Comparison of ENCODE assay signal across 7 cellular contexts in the genomic region with DNA sequence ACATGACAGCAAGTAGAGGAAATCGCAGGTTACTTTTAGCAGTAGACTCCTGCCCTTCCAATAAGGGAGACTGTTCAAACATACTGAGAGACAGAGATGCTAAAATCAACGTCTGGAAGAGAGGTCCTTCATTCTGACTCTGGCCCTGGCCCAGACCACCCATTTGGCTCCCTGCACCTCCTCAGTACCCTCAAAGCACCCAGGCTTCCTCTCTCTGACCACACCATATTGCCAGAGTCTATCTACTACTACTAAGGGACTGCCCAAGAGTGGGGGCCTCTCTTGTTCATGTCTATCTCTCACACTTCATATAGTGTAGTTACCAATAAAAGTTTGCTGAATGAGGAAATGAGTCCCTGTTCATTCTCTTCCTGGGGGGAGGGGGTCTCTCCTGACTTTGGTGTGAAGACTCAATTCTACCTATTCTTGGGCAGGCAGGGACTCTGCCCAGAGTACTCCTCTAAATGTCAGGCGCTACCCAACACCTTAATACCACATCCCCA. TPM values are rescaled to one million over a fixed set of nuclear protein-coding genes. Genes with fewer than 3 reads are reported as not detected.
DNase-seq lines count a peak whose midpoint lies in the region; ATAC-seq and TF ChIP-seq lines count a peak whose summit lies in the region.

No MANE protein-coding gene starts in this region.

- H3K4me1 ChIP-seq in OCI-LY1 (ENCODE audit: insufficient read depth, low read length, severe bottlenecking) (peaks cover 32% of the 10 kb centered on the region), stomach (peaks cover 67 to 100% (median 95%) of the 10 kb centered on the region in 4 donors)

- 28 to 50% (median 40%) methylated on average over 3 of the region's 3 CpGs for WGBS in stomach, 5 donors

- TF ChIP-seq POLR2A in stomach (IDR thresholded peaks at IDR 0.05), result no peak

- 0 out of 2 replicates have a peak, but pooled peaks cover 4% of the 10 kb centered on the region for H3F3A ChIP-seq in OCI-LY1 (ENCODE audit: insufficient read depth, low read length)

- H3K9ac ChIP-seq in OCI-LY1 (ENCODE audit: low read length), result no peak overlapping the region

- H3K9me2 ChIP-seq in OCI-LY1 (ENCODE audit: low read depth, low read length), result no peaks in the 10 kb centered on the region

- ATAC-seq in GM21447 (IDR thresholded peaks at IDR 0.05; ENCODE audit: unreplicated experiment) (peak; percentile 8), HG02885 (IDR thresholded peaks at IDR 0.05; ENCODE audit: poor library complexity, unreplicated experiment) (no peak)

- H3K36me3 ChIP-seq in OCI-LY1 (ENCODE audit: insufficient read depth, low read length) (no peaks in the 10 kb centered on the region), stomach (no peaks in the 10 kb centered on the region)

- TF ChIP-seq EP300 in stomach (IDR thresholded peaks at IDR 0.05), result no peak

- H3K27ac ChIP-seq in OCI-LY1 (ENCODE audit: low read depth, low read length, poor library complexity, severe bottlenecking) (no peak overlapping the region), stomach (peak overlapping the region; percentile 63 to 99 (median 97))

- H4K20me1 ChIP-seq in OCI-LY1 (ENCODE audit: insufficient read depth, low read length), result no peaks in the 10 kb centered on the region

- H3K79me2 ChIP-seq in OCI-LY1 (ENCODE audit: insufficient read depth, low read length), result no peaks in the 10 kb centered on the region

- no peaks in the 10 kb centered on the region for H3K27me3 ChIP-seq in OCI-LY1 (ENCODE audit: insufficient read depth, low read length)
- H3K27me3 ChIP-seq in stomach, result no peaks in the 10 kb centered on the region

- H2AFZ ChIP-seq in OCI-LY1 (ENCODE audit: low read length), result no peak overlapping the region

- H3K9me3 ChIP-seq in OCI-LY1 (ENCODE audit: low read length) (no peaks in the 10 kb centered on the region), stomach (no peaks in the 10 kb centered on the region)

- DNase-seq in fibroblast of the aortic adventitia (ENCODE audit: low read depth) (no peak), stomach (no peak), COLO668 (lab: John Stamatoyannopoulos, UW; ENCODE audit: unreplicated experiment) (no peak)
- DNase-seq in effector CD8-positive, alpha-beta T cell (lab: John Stamatoyannopoulos, UW), result no peak

- H3K4me2 ChIP-seq in OCI-LY1 (ENCODE audit: low read length), result peak overlapping the region; percentile 30

- intact Hi-C loops in stomach (cut with DNase I; ENCODE audit: low total_unique reads), result no loop called here

- TF ChIP-seq CTCF in OCI-LY1 (IDR thresholded peaks at IDR 0.05; ENCODE audit: low read length) (no peak), fibroblast of the aortic adventitia (IDR thresholded peaks at IDR 0.05; ENCODE audit: insufficient read depth, low read length) (no peak), stomach (IDR thresholded peaks at IDR 0.05) (no peak)

- H3K4me3 ChIP-seq in OCI-LY1 (ENCODE audit: low read depth, low read length, poor library complexity, severe bottlenecking) (no peak overlapping the region), fibroblast of the aortic adventitia (ENCODE audit: low read depth, low read length) (peak overlapping the region; percentile 26), stomach (no peak overlapping the region)

RNA-seq across cellular contexts. Expression of a gene that starts 8.5 kb away (rescaled TPM):
- total RNA-seq in fibroblast of the aortic adventitia (ENCODE audit: low replicate concordance) (40.9 and 41.0 TPM in 2 replicates), stomach (100 to 1,000 TPM in 1 of 5 donors, 10 to 100 TPM in 3, 1 to 10 TPM in 1; 6.4 to 125 (median 25.0) TPM)
- 10 to 100 TPM; 23.4 to 31.4 (median 24.8) TPM for polyA plus RNA-seq in stomach
